ENCODE assay signal across 21 cellular contexts in genomic region chrX:105700316-105700715, GRCh38.
DNase-seq lines count a peak whose midpoint lies in the region; ATAC-seq, FAIRE-seq and TF ChIP-seq lines count a peak whose summit lies in the region.
"Had no signal": no experiment of that assay in that cellular context is flagged by ENCODE, and none has a peak within 500 bp of the region (broad histone marks: within the 10 kb centered on the region; RNA-seq: fewer than 3 reads in every experiment).

No MANE protein-coding gene starts in this region.

- TF ChIP-seq CTCF in GM23338 (conservative IDR thresholded peaks at IDR 0.05; ENCODE audit: low read depth in 2 of 2), result no peak
- no peak for TF ChIP-seq CTCF in nephron (IDR thresholded peaks at IDR 0.05; ENCODE audit: unreplicated experiment in 3 of 3)
- no peak for TF ChIP-seq CTCF in pancreas (IDR thresholded peaks at IDR 0.05)

- no peak overlapping the region for H2AFZ ChIP-seq in GM23338
- H2AFZ ChIP-seq: GM23248 had no signal

- WGBS in pancreas, 2 donors, result 34 to 38% methylated on average over 1 of the region's 1 CpG

- no peaks in the 10 kb centered on the region for H3K9me3 Mint-ChIP-seq in GM23338
- H3K9me3 Mint-ChIP-seq in nephron, result no peaks in the 10 kb centered on the region
- H3K9me3 Mint-ChIP-seq: HFFc6 had no signal

- H3K4me1 Mint-ChIP-seq in GM23338 (peaks cover 22% of the 10 kb centered on the region), nephron (peaks cover 45% of the 10 kb centered on the region)
- H3K4me1 Mint-ChIP-seq: CD14-positive monocyte; CD4-positive, alpha-beta memory T cell had no signal

- H3K27me3 ChIP-seq in GM23338 (ENCODE audit: insufficient read depth), result no peaks in the 10 kb centered on the region
- peaks cover 0 to 6% (median 2%) of the 10 kb centered on the region in 4 donors for H3K27me3 ChIP-seq in pancreas
- H3K27me3 ChIP-seq: BLaER1 had no signal

- H3K9me2 ChIP-seq in GM23338 (ENCODE audit: insufficient read depth), result no peaks in the 10 kb centered on the region

- DNase-seq in GM23338 (ENCODE audit: low spot score), result peak; percentile 6
- no peak for DNase-seq in AML-193 (lab: John Stamatoyannopoulos, UW)
- DNase-seq in pancreas, result no peak
- no peak for DNase-seq in medulla oblongata (ENCODE audit: extremely low spot score)
- DNase-seq: CD4-positive, alpha-beta memory T cell; DMS153; DMS79; GDM1; GM23248; HCEC 1CT; HFFc6; IMR-90 had no signal

- H3K79me2 ChIP-seq in GM23338 (replicated peaks; ENCODE audit: insufficient read depth), result no peaks in the 10 kb centered on the region

- H3K27me3 Mint-ChIP-seq in GM23338 (ENCODE audit: insufficient read depth, low read depth, poor library complexity) (no peaks in the 10 kb centered on the region), nephron (ENCODE audit: low read depth) (no peaks in the 10 kb centered on the region)
- H3K27me3 Mint-ChIP-seq: CD4-positive, alpha-beta memory T cell had no signal

- H3K27ac Mint-ChIP-seq in GM23338 (no peak overlapping the region), nephron (peak overlapping the region; percentile 64 to 88 (median 76))
- H3K27ac Mint-ChIP-seq: CD14-positive monocyte; CD4-positive, alpha-beta memory T cell; HFFc6 had no signal

- no peak overlapping the region for H3K4me2 ChIP-seq in GM23338
- H3K4me2 ChIP-seq: BLaER1 had no signal

- no peaks in the 10 kb centered on the region for H4K20me1 ChIP-seq in GM23338 (replicated peaks; ENCODE audit: insufficient read depth)
- H4K20me1 ChIP-seq: BLaER1 had no signal

- intact Hi-C loops in pancreas (cut with DNase I), result no loop called here

- FAIRE-seq in colon (lab: Jason Lieb, UNC), result peak; percentile 68
- FAIRE-seq in pancreas (lab: Jason Lieb, UNC), result no peak
- FAIRE-seq: A204.1, GM12892, GM18507, H54, HTR-8/SVneo had no signal

- H3K4me3 Mint-ChIP-seq in GM23338 (no peak overlapping the region), nephron (no peak overlapping the region)
- H3K4me3 Mint-ChIP-seq: CD14-positive monocyte; CD4-positive, alpha-beta memory T cell; HFFc6 had no signal

- H3K4me1 ChIP-seq in GM23338 (ENCODE audit: insufficient read depth) (peaks cover 7% of the 10 kb centered on the region; the same call in 1 of the 2 replicates), pancreas (no peaks in the 10 kb centered on the region)

- H3K4me3 ChIP-seq in GM23338 (no peak overlapping the region), pancreas (no peak overlapping the region)
- H3K4me3 ChIP-seq: BLaER1, GM23248 had no signal

- H3K36me3 Mint-ChIP-seq in GM23338 (ENCODE audit: low read depth), result no peaks in the 10 kb centered on the region
- H3K36me3 Mint-ChIP-seq in nephron (ENCODE audit: low read depth), result no peaks in the 10 kb centered on the region
- H3K36me3 Mint-ChIP-seq: CD14-positive monocyte; CD4-positive, alpha-beta memory T cell had no signal

- no peaks in the 10 kb centered on the region for H3F3A ChIP-seq in GM23338 (replicated peaks; ENCODE audit: low read depth)

- H3K27ac ChIP-seq in GM23338 (ENCODE audit: low read depth) (no peak overlapping the region), pancreas (no peak overlapping the region)
- H3K27ac ChIP-seq: BLaER1, GM23248 had no signal

- H3K36me3 ChIP-seq in GM23338 (ENCODE audit: insufficient read depth) (no peaks in the 10 kb centered on the region), pancreas (no peaks in the 10 kb centered on the region)
- H3K36me3 ChIP-seq: BLaER1 had no signal

- no peak for ATAC-seq in GM23338
- no peak for ATAC-seq in pancreas

- H3K9me3 ChIP-seq in pancreas, result no peaks in the 10 kb centered on the region
- H3K9me3 ChIP-seq: BLaER1 had no signal

TF ChIP-seq in GM23338, 12 proteins besides CTCF, POLR2A, EP300 and RAD21:
- TF ChIP-seq NANOG (IDR thresholded peaks at IDR 0.05; ENCODE audit: borderline replicate concordance) (no peak), EZH2 (IDR thresholded peaks at IDR 0.05; ENCODE audit: low read depth, unreplicated experiment) (no peak), ETS1 (IDR thresholded peaks at IDR 0.05) (no peak), CREB1 (CRISPR knock-in tag; IDR thresholded peaks at IDR 0.05; ENCODE audit: low read depth) (no peak), EZH2phosphoT487 (IDR thresholded peaks at IDR 0.05; ENCODE audit: unreplicated experiment) (no peak)
- TF ChIP-seq, protein P1, sequence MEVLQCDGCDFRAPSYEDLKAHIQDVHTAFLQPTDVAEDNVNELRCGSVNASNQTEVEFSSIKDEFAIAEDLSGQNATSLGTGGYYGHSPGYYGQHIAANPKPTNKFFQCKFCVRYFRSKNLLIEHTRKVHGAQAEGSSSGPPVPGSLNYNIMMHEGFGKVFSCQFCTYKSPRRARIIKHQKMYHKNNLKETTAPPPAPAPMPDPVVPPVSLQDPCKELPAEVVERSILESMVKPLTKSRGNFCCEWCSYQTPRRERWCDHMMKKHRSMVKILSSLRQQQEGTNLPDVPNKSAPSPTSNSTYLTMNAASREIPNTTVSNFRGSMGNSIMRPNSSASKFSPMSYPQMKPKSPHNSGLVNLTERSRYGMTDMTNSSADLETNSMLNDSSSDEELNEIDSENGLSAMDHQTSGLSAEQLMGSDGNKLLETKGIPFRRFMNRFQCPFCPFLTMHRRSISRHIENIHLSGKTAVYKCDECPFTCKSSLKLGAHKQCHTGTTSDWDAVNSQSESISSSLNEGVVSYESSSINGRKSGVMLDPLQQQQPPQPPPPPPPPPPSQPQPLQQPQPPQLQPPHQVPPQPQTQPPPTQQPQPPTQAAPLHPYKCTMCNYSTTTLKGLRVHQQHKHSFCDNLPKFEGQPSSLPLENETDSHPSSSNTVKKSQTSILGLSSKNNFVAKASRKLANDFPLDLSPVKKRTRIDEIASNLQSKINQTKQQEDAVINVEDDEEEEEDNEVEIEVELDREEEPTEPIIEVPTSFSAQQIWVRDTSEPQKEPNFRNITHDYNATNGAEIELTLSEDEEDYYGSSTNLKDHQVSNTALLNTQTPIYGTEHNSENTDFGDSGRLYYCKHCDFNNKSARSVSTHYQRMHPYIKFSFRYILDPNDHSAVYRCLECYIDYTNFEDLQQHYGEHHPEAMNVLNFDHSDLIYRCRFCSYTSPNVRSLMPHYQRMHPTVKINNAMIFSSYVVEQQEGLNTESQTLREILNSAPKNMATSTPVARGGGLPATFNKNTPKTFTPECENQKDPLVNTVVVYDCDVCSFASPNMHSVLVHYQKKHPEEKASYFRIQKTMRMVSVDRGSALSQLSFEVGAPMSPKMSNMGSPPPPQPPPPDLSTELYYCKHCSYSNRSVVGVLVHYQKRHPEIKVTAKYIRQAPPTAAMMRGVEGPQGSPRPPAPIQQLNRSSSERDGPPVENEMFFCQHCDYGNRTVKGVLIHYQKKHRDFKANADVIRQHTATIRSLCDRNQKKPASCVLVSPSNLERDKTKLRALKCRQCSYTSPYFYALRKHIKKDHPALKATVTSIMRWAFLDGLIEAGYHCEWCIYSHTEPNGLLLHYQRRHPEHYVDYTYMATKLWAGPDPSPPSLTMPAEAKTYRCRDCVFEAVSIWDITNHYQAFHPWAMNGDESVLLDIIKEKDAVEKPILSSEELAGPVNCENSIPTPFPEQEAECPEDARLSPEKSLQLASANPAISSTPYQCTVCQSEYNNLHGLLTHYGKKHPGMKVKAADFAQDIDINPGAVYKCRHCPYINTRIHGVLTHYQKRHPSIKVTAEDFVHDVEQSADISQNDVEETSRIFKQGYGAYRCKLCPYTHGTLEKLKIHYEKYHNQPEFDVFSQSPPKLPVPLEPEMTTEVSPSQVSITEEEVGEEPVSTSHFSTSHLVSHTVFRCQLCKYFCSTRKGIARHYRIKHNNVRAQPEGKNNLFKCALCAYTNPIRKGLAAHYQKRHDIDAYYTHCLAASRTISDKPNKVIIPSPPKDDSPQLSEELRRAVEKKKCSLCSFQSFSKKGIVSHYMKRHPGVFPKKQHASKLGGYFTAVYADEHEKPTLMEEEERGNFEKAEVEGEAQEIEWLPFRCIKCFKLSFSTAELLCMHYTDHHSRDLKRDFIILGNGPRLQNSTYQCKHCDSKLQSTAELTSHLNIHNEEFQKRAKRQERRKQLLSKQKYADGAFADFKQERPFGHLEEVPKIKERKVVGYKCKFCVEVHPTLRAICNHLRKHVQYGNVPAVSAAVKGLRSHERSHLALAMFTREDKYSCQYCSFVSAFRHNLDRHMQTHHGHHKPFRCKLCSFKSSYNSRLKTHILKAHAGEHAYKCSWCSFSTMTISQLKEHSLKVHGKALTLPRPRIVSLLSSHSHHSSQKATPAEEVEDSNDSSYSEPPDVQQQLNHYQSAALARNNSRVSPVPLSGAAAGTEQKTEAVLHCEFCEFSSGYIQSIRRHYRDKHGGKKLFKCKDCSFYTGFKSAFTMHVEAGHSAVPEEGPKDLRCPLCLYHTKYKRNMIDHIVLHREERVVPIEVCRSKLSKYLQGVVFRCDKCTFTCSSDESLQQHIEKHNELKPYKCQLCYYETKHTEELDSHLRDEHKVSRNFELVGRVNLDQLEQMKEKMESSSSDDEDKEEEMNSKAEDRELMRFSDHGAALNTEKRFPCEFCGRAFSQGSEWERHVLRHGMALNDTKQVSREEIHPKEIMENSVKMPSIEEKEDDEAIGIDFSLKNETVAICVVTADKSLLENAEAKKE (CRISPR knock-in tag; IDR thresholded peaks at IDR 0.05), result no peak
